ENCODE assay signal across 13 cellular contexts in genomic region chr10:111323567-111323966, GRCh38.
DNase-seq lines count a peak whose midpoint lies in the region; ATAC-seq and TF ChIP-seq lines count a peak whose summit lies in the region.
"Had no signal": no experiment of that assay in that cellular context is flagged by ENCODE, and none has a peak within 500 bp of the region (broad histone marks: within the 10 kb centered on the region; RNA-seq: fewer than 3 reads in every experiment).

No MANE protein-coding gene starts in this region.

- in situ Hi-C loops in Panc1 (cut with HindIII; ENCODE audit: low pct_unique_long_range_greater_than_20kb, low sequenced_read_pairs): no loop called here

- no CpG with 5 or more reads among the region's 3 CpGs for WGBS in H9 (ENCODE audit: extremely low coverage, insufficient read length, low lambda C conversion rate)
- WGBS in mesenchymal stem cell: 76% methylated on average over 2 of the region's 3 CpGs

- TF ChIP-seq CTCF in BJ (IDR thresholded peaks at IDR 0.05; ENCODE audit: insufficient read depth, low read depth, low read length) (peak; percentile 28; the same call in 1 of the 2 replicates), H9 (conservative IDR thresholded peaks at IDR 0.05) (peak; percentile 53), Panc1 (IDR thresholded peaks at IDR 0.05) (peak; percentile 10; the same call in 1 of the 2 replicates), foreskin keratinocyte (conservative IDR thresholded peaks at IDR 0.05) (no peak)

- DNase-seq in BJ (ENCODE audit: low read depth): no peak
- no peak for DNase-seq in H9
- DNase-seq in Panc1 (ENCODE audit: low read depth, low spot score): no peak
- peak; percentile 37 for DNase-seq in mesenchymal stem cell
- no peak for DNase-seq in foreskin keratinocyte
- DNase-seq in MV-4-11 (lab: John Stamatoyannopoulos, UW): no peak
- DNase-seq in COR-L47 (lab: John Stamatoyannopoulos, UW): no peak
- DNase-seq: CD8-positive, alpha-beta T cell; KG1; NCI-H2081 treated with DMSO at 0.1 percent for 48 hours; small intestine had no signal

- no peak overlapping the region for H2BK20ac ChIP-seq in H9 (ENCODE audit: low read depth, low read length, poor library complexity, severe bottlenecking)

- H3K23ac ChIP-seq in H9 (ENCODE audit: insufficient read length, low read depth, low read length) (no peak overlapping the region), mesenchymal stem cell (ENCODE audit: low read length in 2 of 2) (no peak overlapping the region)

- no peak overlapping the region for H3K27ac Mint-ChIP-seq in H9
- H3K27ac Mint-ChIP-seq: activated naive CD8-positive, alpha-beta T cell; CD8-positive, alpha-beta T cell had no signal

- H4K5ac ChIP-seq in H9 (ENCODE audit: insufficient read length, low read depth, low read length): no peak overlapping the region

- H3K4me1 ChIP-seq in H9 (ENCODE audit: insufficient read depth, low read length) (no peaks in the 10 kb centered on the region), Panc1 (ENCODE audit: control insufficient read depth, insufficient read depth, low read length) (no peaks in the 10 kb centered on the region), mesenchymal stem cell (ENCODE audit: control insufficient read depth, insufficient read depth, low read depth, low read length) (no peaks in the 10 kb centered on the region), foreskin keratinocyte (no peaks in the 10 kb centered on the region)

- H3K14ac ChIP-seq in H9 (ENCODE audit: insufficient read depth, low read length): no peak overlapping the region
- no peak overlapping the region for H3K14ac ChIP-seq in mesenchymal stem cell (ENCODE audit: low read length in 2 of 2)

- H3K18ac ChIP-seq in H9 (ENCODE audit: insufficient read length, low read depth, low read length) (no peak overlapping the region), mesenchymal stem cell (ENCODE audit: low read depth in 1 of 2, low read length in 2 of 2) (no peak overlapping the region)

- ATAC-seq in Panc1: no peak
- ATAC-seq in foreskin keratinocyte: no peak
- no peak for ATAC-seq in HG02798 (IDR thresholded peaks at IDR 0.05; ENCODE audit: poor library complexity, unreplicated experiment)
- ATAC-seq: CD8-positive, alpha-beta T cell had no signal

- no peaks in the 10 kb centered on the region for H3K36me3 Mint-ChIP-seq in H9 (ENCODE audit: insufficient read depth in 1 of 3, low read depth in 3 of 3)
- H3K36me3 Mint-ChIP-seq: activated naive CD8-positive, alpha-beta T cell; CD8-positive, alpha-beta T cell had no signal

- H4K20me1 ChIP-seq in H9 (ENCODE audit: control insufficient read depth, insufficient read depth, insufficient read length): no peaks in the 10 kb centered on the region

- H3K9me3 Mint-ChIP-seq in H9: peaks cover 0 to 7% of the 10 kb centered on the region in 2 experiments; a peak in 2 of 5 replicates

- no peak overlapping the region for H3K56ac ChIP-seq in H9 (ENCODE audit: insufficient read length, low read depth, low read length)

- no peaks in the 10 kb centered on the region for H3K79me2 ChIP-seq in H9 (ENCODE audit: insufficient read depth, low read length)

- peaks cover 3% of the 10 kb centered on the region; the same call in 1 of the 2 replicates for H3K27me3 Mint-ChIP-seq in H9 (ENCODE audit: low read depth)

- H4K91ac ChIP-seq in H9 (ENCODE audit: insufficient read length, low read depth, low read length): no peak overlapping the region
- H4K91ac ChIP-seq in mesenchymal stem cell (ENCODE audit: low read length): no peak overlapping the region

- H3K27ac ChIP-seq in H9 (ENCODE audit: insufficient read length, low read depth, low read length) (no peak overlapping the region), Panc1 (ENCODE audit: low read length) (no peak overlapping the region), mesenchymal stem cell (ENCODE audit: low read length, poor library complexity, severe bottlenecking) (no peak overlapping the region), foreskin keratinocyte (no peak overlapping the region)

- no peak overlapping the region for H3K9ac ChIP-seq in H9 (ENCODE audit: extremely low read depth, insufficient read length, low read length)
- H3K9ac ChIP-seq in mesenchymal stem cell (ENCODE audit: low read length): no peak overlapping the region

- H3K79me1 ChIP-seq in H9 (ENCODE audit: insufficient read depth, low read depth, low read length, poor library complexity, severe bottlenecking) (no peaks in the 10 kb centered on the region), mesenchymal stem cell (replicated peaks; ENCODE audit: low read length, poor library complexity, severe bottlenecking) (no peaks in the 10 kb centered on the region)

- H3K4ac ChIP-seq in H9 (ENCODE audit: low read depth, low read length): no peak overlapping the region
- H3K4ac ChIP-seq in mesenchymal stem cell (ENCODE audit: low read depth in 1 of 2, low read length in 2 of 2): no peak overlapping the region

- no peak overlapping the region for H2BK5ac ChIP-seq in H9 (ENCODE audit: insufficient read length, low read length)
- H2BK5ac ChIP-seq in mesenchymal stem cell (ENCODE audit: low read depth, low read length, poor library complexity, severe bottlenecking): no peak overlapping the region

- no TSS peak for BruUV-seq in Panc1 (replicated peaks; lab: Mats Ljungman, UMichigan)

- no peak overlapping the region for H3K4me2 ChIP-seq in H9 (ENCODE audit: insufficient read depth, insufficient read length, low read length)
- H3K4me2 ChIP-seq in mesenchymal stem cell (ENCODE audit: low read length, poor library complexity, severe bottlenecking): no peak overlapping the region

- H3K9me3 ChIP-seq in H9 (ENCODE audit: control insufficient read depth, low read depth, low read length) (no peaks in the 10 kb centered on the region), Panc1 (ENCODE audit: control insufficient read depth, insufficient read depth, low read depth, low read length) (no peaks in the 10 kb centered on the region), mesenchymal stem cell (ENCODE audit: control insufficient read depth, low read length) (no peaks in the 10 kb centered on the region)

- POLR2A ChIA-PET in BJ (lab: Charles Lee): interaction anchor here (0.6 kb wide), 1 partner anchor 452 kb away, joined by 5 read pairs; the partner anchor contains the start of gene PDCD4
- POLR2A ChIA-PET in Panc1 (lab: Charles Lee): no interaction called here

- H2BK120ac ChIP-seq in H9 (ENCODE audit: low read depth, low read length, poor library complexity, severe bottlenecking): no peak overlapping the region
- no peak overlapping the region for H2BK120ac ChIP-seq in mesenchymal stem cell (ENCODE audit: low read depth, low read length)

- H3K4me3 Mint-ChIP-seq in H9: no peak overlapping the region
- H3K4me3 Mint-ChIP-seq: activated naive CD8-positive, alpha-beta T cell; CD8-positive, alpha-beta T cell had no signal

- intact Hi-C loops in Panc1 (cut with micrococcal nuclease; ENCODE audit: unreplicated experiment): no loop called here

- no peak overlapping the region for H2BK15ac ChIP-seq in H9 (ENCODE audit: low read depth, low read length)
- H2BK15ac ChIP-seq in mesenchymal stem cell (ENCODE audit: low read depth, poor library complexity, severe bottlenecking): no peak overlapping the region

- H3K36me3 ChIP-seq in BJ (ENCODE audit: control insufficient read depth, insufficient read depth, low read length) (no peaks in the 10 kb centered on the region), Panc1 (ENCODE audit: control insufficient read depth, insufficient read depth, low read length) (no peaks in the 10 kb centered on the region), mesenchymal stem cell (ENCODE audit: control insufficient read depth in 1 of 2, insufficient read depth in 2 of 2, low read depth in 1 of 2, low read length in 2 of 2) (no peaks in the 10 kb centered on the region)

- no peak overlapping the region for H4K8ac ChIP-seq in H9 (replicated peaks; ENCODE audit: insufficient read length, low read depth, low read length)
- no peak overlapping the region for H4K8ac ChIP-seq in mesenchymal stem cell (ENCODE audit: low read length)

- no peaks in the 10 kb centered on the region for H3K23me2 ChIP-seq in H9 (ENCODE audit: insufficient read length, low read depth, low read length, poor library complexity, severe bottlenecking)

- H2AFZ ChIP-seq in H9 (ENCODE audit: low read length) (no peak overlapping the region), mesenchymal stem cell (ENCODE audit: low read depth, low read length) (no peak overlapping the region)

- H3T11ph ChIP-seq in H9 (ENCODE audit: low read length): no peak overlapping the region

- CTCF ChIA-PET in BJ (lab: Yijun Ruan, JAX) (interaction anchor here (0.9 kb wide), 1 partner anchor 247 kb away, joined by 3 read pairs; the partner anchor contains the start of gene ADRA2A), Panc1 (lab: Charles Lee) (interaction anchor here (0.5 kb wide), 1 partner anchor 688 kb away, joined by 3 read pairs; no protein-coding TSS in a partner anchor)

- no peak overlapping the region for H3K4me3 ChIP-seq in BJ (ENCODE audit: low read depth, low read length)
- no peak overlapping the region for H3K4me3 ChIP-seq in Panc1 (ENCODE audit: low read depth in 2 of 2, low read length in 2 of 2)
- no peak overlapping the region for H3K4me3 ChIP-seq in mesenchymal stem cell (ENCODE audit: insufficient read depth in 1 of 2, low read depth in 1 of 2, low read length in 2 of 2)

- H2AK5ac ChIP-seq in H9 (ENCODE audit: insufficient read length, low read length) (no peak overlapping the region), mesenchymal stem cell (ENCODE audit: low read length, severe bottlenecking) (no peak overlapping the region)

- peaks cover 0 to 2% of the 10 kb centered on the region in 2 experiments; a peak in 1 of 4 replicates for H3K4me1 Mint-ChIP-seq in H9

- H3K27me3 ChIP-seq in BJ (ENCODE audit: control insufficient read depth, insufficient read depth, low read length) (no peaks in the 10 kb centered on the region), H9 (ENCODE audit: insufficient read depth, low read length) (no peaks in the 10 kb centered on the region), Panc1 (ENCODE audit: control insufficient read depth, insufficient read depth, low read length) (no peaks in the 10 kb centered on the region), mesenchymal stem cell (ENCODE audit: control insufficient read depth in 1 of 2, insufficient read depth in 1 of 2, low read length in 2 of 2) (no peaks in the 10 kb centered on the region), foreskin keratinocyte (no peaks in the 10 kb centered on the region)

- H2BK12ac ChIP-seq in H9 (ENCODE audit: insufficient read length, low read depth, low read length) (no peak overlapping the region), mesenchymal stem cell (ENCODE audit: low read length in 2 of 2) (no peak overlapping the region)
